ENCODE assay signal across 18 cellular contexts in the genomic region with DNA sequence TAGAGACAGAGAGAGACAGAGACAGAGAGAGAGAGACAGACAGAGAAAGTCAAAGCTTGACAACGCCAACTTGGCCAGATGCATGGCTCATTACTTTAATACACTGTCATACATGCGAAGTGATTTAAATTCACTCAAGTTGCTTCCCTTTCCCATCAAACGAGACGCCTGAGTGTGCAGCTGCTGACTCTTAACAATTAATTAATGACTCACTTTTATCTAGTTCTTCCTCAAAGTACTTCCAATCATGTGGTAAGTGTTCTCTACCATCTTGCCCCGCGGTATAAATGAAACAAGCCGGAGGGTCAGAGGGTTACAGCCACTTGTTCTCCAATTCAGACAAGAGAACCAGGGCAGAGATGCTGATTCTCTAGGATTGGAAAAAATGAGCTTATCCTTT.
A peak's percentile ranks its signal among the peaks of the same experiment; 100 is the strongest.
DNase-seq lines count a peak whose midpoint lies in the region; ATAC-seq lines count a peak whose summit lies in the region.
"Had no signal": no experiment of that assay in that cellular context is flagged by ENCODE, and none has a peak within 500 bp of the region (broad histone marks: within the 10 kb centered on the region; RNA-seq: fewer than 3 reads in every experiment).

No MANE protein-coding gene starts in this region.

- H3K9ac ChIP-seq in trophoblast cell (ENCODE audit: low read length) = no peak overlapping the region

- no peak overlapping the region for H4K91ac ChIP-seq in trophoblast cell (ENCODE audit: low read depth, low read length)

- no peaks in the 10 kb centered on the region for H3K4me1 ChIP-seq in trophoblast cell (ENCODE audit: control insufficient read depth in 1 of 2, insufficient read depth in 2 of 2, low read length in 2 of 2)
- H3K4me1 ChIP-seq: uterus had no signal

- no peaks in the 10 kb centered on the region for H3K36me3 ChIP-seq in trophoblast cell (ENCODE audit: control insufficient read depth in 1 of 2, insufficient read depth in 2 of 2, low read length in 2 of 2)
- H3K36me3 ChIP-seq: uterus had no signal

- H2AK5ac ChIP-seq in trophoblast cell (ENCODE audit: low read length) = no peak overlapping the region

- no peak overlapping the region for H3K23ac ChIP-seq in trophoblast cell (ENCODE audit: low read length)

- no peak overlapping the region for H3K4me2 ChIP-seq in trophoblast cell (ENCODE audit: low read length)

- no peak overlapping the region for H3K4me3 ChIP-seq in trophoblast cell (ENCODE audit: low read depth, low read length)
- H3K4me3 ChIP-seq: uterus had no signal

- DNase-seq in activated T-cell treated with anti-CD3 and anti-CD28 coated beads, Interleukin-2, amount 50 U/mL, for 24 hours = no peak
- no peak for DNase-seq in activated T-cell treated with anti-CD3 and anti-CD28 coated beads, Interleukin-2, amount 50 U/mL, for 48 hours
- DNase-seq in MV-4-11 (lab: John Stamatoyannopoulos, UW) (peak; percentile 20), trophoblast cell (peak; percentile 7 to 13), NCI-H1436 treated with DMSO at 0.1 percent for 48 hours (lab: John Stamatoyannopoulos, UW) (no peak), NCI-H526 (lab: John Stamatoyannopoulos, UW) (no peak)
- DNase-seq: caudate nucleus; effector memory CD4-positive, alpha-beta T cell; HFFc6; hippocampal formation; NCI-H1436; NCI-H2227 treated with DMSO at 0.1 percent for 48 hours; occipital lobe; right cardiac atrium; SHP77; uterus had no signal

- H4K8ac ChIP-seq in trophoblast cell (ENCODE audit: low read depth, low read length) = no peak overlapping the region

- H2BK120ac ChIP-seq in trophoblast cell (ENCODE audit: insufficient read depth, low read length, poor library complexity) = no peak overlapping the region

- H3K4me3 Mint-ChIP-seq in activated T-cell treated with anti-CD3 and anti-CD28 coated beads, Interleukin-2, amount 50 U/mL, for 24 hours = no peak overlapping the region
- H3K4me3 Mint-ChIP-seq in dendritic cell treated with granulocyte-macrophage colony-stimulating factor and Interleukin-4, amounts not matched to agents 40 ng/mL and 50 ng/mL, for 4 days = peak overlapping the region; percentile 35
- H3K4me3 Mint-ChIP-seq: HFFc6 had no signal

- H3K14ac ChIP-seq in trophoblast cell (ENCODE audit: low read length) = no peak overlapping the region

- H3K27me3 Mint-ChIP-seq in activated T-cell treated with anti-CD3 and anti-CD28 coated beads, Interleukin-2, amount 50 U/mL, for 24 hours = no peaks in the 10 kb centered on the region
- peaks cover 3% of the 10 kb centered on the region for H3K27me3 Mint-ChIP-seq in dendritic cell treated with granulocyte-macrophage colony-stimulating factor and Interleukin-4, amounts not matched to agents 40 ng/mL and 50 ng/mL, for 4 days

- intact Hi-C loops in dendritic cell treated with granulocyte-macrophage colony-stimulating factor and Interleukin-4, amounts not matched to agents 40 ng/mL and 50 ng/mL, for 4 days (cut with micrococcal nuclease) = no loop called here

- no peak overlapping the region for H2BK12ac ChIP-seq in trophoblast cell (ENCODE audit: low read length)

- no CpG with 5 or more reads among the region's 7 CpGs for WGBS in trophoblast cell (ENCODE audit: extremely low coverage, insufficient coverage, insufficient read length)

- no peak overlapping the region for H3K4ac ChIP-seq in trophoblast cell (ENCODE audit: low read depth, low read length)

- H3K27ac Mint-ChIP-seq in activated T-cell treated with anti-CD3 and anti-CD28 coated beads, Interleukin-2, amount 50 U/mL, for 24 hours = peak overlapping the region; percentile 67
- peak overlapping the region; percentile 82 for H3K27ac Mint-ChIP-seq in dendritic cell treated with granulocyte-macrophage colony-stimulating factor and Interleukin-4, amounts not matched to agents 40 ng/mL and 50 ng/mL, for 4 days
- H3K27ac Mint-ChIP-seq: HFFc6 had no signal

- no peaks in the 10 kb centered on the region for H3K79me1 ChIP-seq in trophoblast cell (ENCODE audit: low read length)

- ATAC-seq in HG02938 (IDR thresholded peaks at IDR 0.05; ENCODE audit: unreplicated experiment) = no peak
- ATAC-seq: right cardiac atrium had no signal

- peaks cover 61% of the 10 kb centered on the region for H3K4me1 Mint-ChIP-seq in activated T-cell treated with anti-CD3 and anti-CD28 coated beads, Interleukin-2, amount 50 U/mL, for 24 hours (ENCODE audit: low read depth)
- peaks cover 37% of the 10 kb centered on the region for H3K4me1 Mint-ChIP-seq in dendritic cell treated with granulocyte-macrophage colony-stimulating factor and Interleukin-4, amounts not matched to agents 40 ng/mL and 50 ng/mL, for 4 days (ENCODE audit: low read depth)

- H3K9me3 ChIP-seq in trophoblast cell (ENCODE audit: insufficient read depth, low read depth, low read length) = peaks cover 2% of the 10 kb centered on the region
- H3K9me3 ChIP-seq: uterus had no signal

- no peak overlapping the region for H2BK5ac ChIP-seq in trophoblast cell (ENCODE audit: low read depth, low read length, poor library complexity)

- H3K36me3 Mint-ChIP-seq in activated T-cell treated with anti-CD3 and anti-CD28 coated beads, Interleukin-2, amount 50 U/mL, for 24 hours (ENCODE audit: low read depth) = peaks cover 64% of the 10 kb centered on the region
- no peaks in the 10 kb centered on the region for H3K36me3 Mint-ChIP-seq in dendritic cell treated with granulocyte-macrophage colony-stimulating factor and Interleukin-4, amounts not matched to agents 40 ng/mL and 50 ng/mL, for 4 days (ENCODE audit: low read depth)

- H3K27me3 ChIP-seq in trophoblast cell (ENCODE audit: insufficient read depth, low read length) = no peaks in the 10 kb centered on the region
- H3K27me3 ChIP-seq: uterus had no signal

- H4K12ac ChIP-seq in trophoblast cell (ENCODE audit: low read depth, low read length) = no peak overlapping the region

- H3K9me3 Mint-ChIP-seq in activated T-cell treated with anti-CD3 and anti-CD28 coated beads, Interleukin-2, amount 50 U/mL, for 24 hours = peaks cover 12% of the 10 kb centered on the region
- peaks cover 8% of the 10 kb centered on the region for H3K9me3 Mint-ChIP-seq in dendritic cell treated with granulocyte-macrophage colony-stimulating factor and Interleukin-4, amounts not matched to agents 40 ng/mL and 50 ng/mL, for 4 days

- no peak overlapping the region for H3K18ac ChIP-seq in trophoblast cell (ENCODE audit: low read length)

- H3K79me2 ChIP-seq in trophoblast cell (ENCODE audit: control insufficient read depth, insufficient read depth, low read length, poor library complexity) = no peaks in the 10 kb centered on the region

- H3K27ac ChIP-seq in trophoblast cell (ENCODE audit: low read depth, low read length) = no peak overlapping the region

- no peak overlapping the region for H2AFZ ChIP-seq in trophoblast cell (ENCODE audit: insufficient read depth, low read length, poor library complexity)

Comparison
In these comparisons a context has a peak if more than half of its experiments do, and no peak if none do; other contexts are left out.
1. DNase-seq: peak in MV-4-11 (single experiment) and trophoblast cell (2 of 2); none in activated T-cell treated with anti-CD3 and anti-CD28 coated beads, Interleukin-2, amount 50 U/mL, for 24 hours (single experiment), activated T-cell treated with anti-CD3 and anti-CD28 coated beads, Interleukin-2, amount 50 U/mL, for 48 hours (0 of 2), NCI-H1436 treated with DMSO at 0.1 percent for 48 hours (single experiment) and NCI-H526 (0 of 2).